11 cellular contexts compared by ENCODE assay signal in genomic region chr9:22682536-22683392, GRCh38.
DNase-seq lines count a peak whose midpoint lies in the region; ATAC-seq and TF ChIP-seq lines count a peak whose summit lies in the region.
"Had no signal": no experiment of that assay in that cellular context is flagged by ENCODE, and none has a peak within 500 bp of the region (broad histone marks: within the 10 kb centered on the region; RNA-seq: fewer than 3 reads in every experiment).

No MANE protein-coding gene starts in this region.

- H3K9me3 Mint-ChIP-seq in naive thymus-derived CD4-positive, alpha-beta T cell, result peaks cover 0 to 14% (median 3%) of the 10 kb centered on the region in 11 donors

- TF ChIP-seq CTCF in HFF-Myc (IDR thresholded peaks at IDR 0.05; ENCODE audit: low read depth, low read length, missing control alignments) (no peak), Panc1 (IDR thresholded peaks at IDR 0.05) (no peak), foreskin keratinocyte (conservative IDR thresholded peaks at IDR 0.05) (no peak)

- H3K4me3 ChIP-seq in HFF-Myc (replicated peaks; ENCODE audit: low read depth, low read length) (no peak overlapping the region), Panc1 (ENCODE audit: low read depth in 2 of 2, low read length in 2 of 2) (no peak overlapping the region)
- no peak overlapping the region for H3K4me3 ChIP-seq in naive thymus-derived CD4-positive, alpha-beta T cell (ENCODE audit: low read length)
- H3K4me3 ChIP-seq: prostate gland, SJSA1 had no signal

- H3K4me1 Mint-ChIP-seq in naive thymus-derived CD4-positive, alpha-beta T cell, result peaks cover 0 to 8% (median 0%) of the 10 kb centered on the region in 7 donors

- DNase-seq in ACHN (peak; percentile 3), HFF-Myc (ENCODE audit: extremely low read depth, low read depth) (peak; percentile 58), Panc1 (ENCODE audit: low read depth, low spot score) (peak; percentile 18), foreskin keratinocyte (peak; percentile 36 to 43), NCI-H524 (lab: John Stamatoyannopoulos, UW) (no peak)
- DNase-seq in naive thymus-derived CD4-positive, alpha-beta T cell, result no peak
- DNase-seq: cerebellar nuclear complex had no signal

- H3K27ac ChIP-seq in Panc1 (ENCODE audit: low read length) (no peak overlapping the region), foreskin keratinocyte (no peak overlapping the region)
- no peak overlapping the region for H3K27ac ChIP-seq in naive thymus-derived CD4-positive, alpha-beta T cell (ENCODE audit: low read depth, low read length)
- H3K27ac ChIP-seq: prostate gland, SJSA1 had no signal

- no peaks in the 10 kb centered on the region for H3K9me3 ChIP-seq in Panc1 (ENCODE audit: control insufficient read depth, insufficient read depth, low read depth, low read length)
- no peaks in the 10 kb centered on the region for H3K9me3 ChIP-seq in naive thymus-derived CD4-positive, alpha-beta T cell (ENCODE audit: control insufficient read depth in 2 of 3, low read length in 3 of 3)
- H3K9me3 ChIP-seq: prostate gland, SJSA1 had no signal

- H3K27ac Mint-ChIP-seq in naive thymus-derived CD4-positive, alpha-beta T cell, result no peak overlapping the region

- CTCF ChIA-PET in Panc1 (lab: Charles Lee), result no interaction called here
- CTCF ChIA-PET in naive thymus-derived CD4-positive, alpha-beta T cell (lab: Charles Lee), result no interaction called here

- H3K4me3 Mint-ChIP-seq in naive thymus-derived CD4-positive, alpha-beta T cell, result no peak overlapping the region

- H3K27me3 ChIP-seq in Panc1 (ENCODE audit: control insufficient read depth, insufficient read depth, low read length) (no peaks in the 10 kb centered on the region), foreskin keratinocyte (no peaks in the 10 kb centered on the region)
- no peaks in the 10 kb centered on the region for H3K27me3 ChIP-seq in naive thymus-derived CD4-positive, alpha-beta T cell (ENCODE audit: control insufficient read depth in 2 of 2, insufficient read depth in 2 of 2, low read length in 2 of 2)
- H3K27me3 ChIP-seq: SJSA1 had no signal

- ATAC-seq in Panc1, result no peak; the same call in 1 of the 2 replicates
- peak; percentile 12 for ATAC-seq in foreskin keratinocyte
- no peak for ATAC-seq in naive thymus-derived CD4-positive, alpha-beta T cell
- ATAC-seq in GM18870 (IDR thresholded peaks at IDR 0.05; ENCODE audit: unreplicated experiment), result no peak
- ATAC-seq in HG02938 (IDR thresholded peaks at IDR 0.05; ENCODE audit: unreplicated experiment), result no peak

- no TSS peak for BruUV-seq in Panc1 (replicated peaks; lab: Mats Ljungman, UMichigan)

- H3K4me1 ChIP-seq in Panc1 (ENCODE audit: control insufficient read depth, insufficient read depth, low read length) (no peaks in the 10 kb centered on the region), foreskin keratinocyte (no peaks in the 10 kb centered on the region)
- H3K4me1 ChIP-seq in naive thymus-derived CD4-positive, alpha-beta T cell (ENCODE audit: control insufficient read depth in 2 of 2, insufficient read depth in 2 of 2, low read length in 2 of 2), result no peaks in the 10 kb centered on the region
- H3K4me1 ChIP-seq: prostate gland had no signal

- in situ Hi-C loops in ACHN (cut with HindIII; ENCODE audit: low pct_ligation_motif_present, low pct_unique_long_range_greater_than_20kb, low sequenced_read_pairs), result no loop called here
- in situ Hi-C loops in Panc1 (cut with HindIII; ENCODE audit: low pct_unique_long_range_greater_than_20kb, low sequenced_read_pairs), result no loop called here

- H3K27me3 Mint-ChIP-seq in naive thymus-derived CD4-positive, alpha-beta T cell, result no peaks in the 10 kb centered on the region

- no peaks in the 10 kb centered on the region for H3K36me3 Mint-ChIP-seq in naive thymus-derived CD4-positive, alpha-beta T cell

- no peaks in the 10 kb centered on the region for H3K36me3 ChIP-seq in Panc1 (ENCODE audit: control insufficient read depth, insufficient read depth, low read length)
- H3K36me3 ChIP-seq in naive thymus-derived CD4-positive, alpha-beta T cell (ENCODE audit: control insufficient read depth in 2 of 3, insufficient read depth in 3 of 3, low read length in 3 of 3), result no peaks in the 10 kb centered on the region
- H3K36me3 ChIP-seq: prostate gland, SJSA1 had no signal

- intact Hi-C loops in Panc1 (cut with micrococcal nuclease; ENCODE audit: unreplicated experiment), result no loop called here
- intact Hi-C loops in naive thymus-derived CD4-positive, alpha-beta T cell (cut with micrococcal nuclease), result no loop called here

- POLR2A ChIA-PET in Panc1 (lab: Charles Lee), result no interaction called here
- POLR2A ChIA-PET in naive thymus-derived CD4-positive, alpha-beta T cell (lab: Charles Lee), result no interaction called here

Comparison
In these comparisons a context has a peak if more than half of its experiments do, and no peak if none do; other contexts are left out.
1. DNase-seq: peak in ACHN (single experiment), HFF-Myc (single experiment), Panc1 (single experiment) and foreskin keratinocyte (2 of 2); none in naive thymus-derived CD4-positive, alpha-beta T cell (0 of 9) and NCI-H524 (0 of 2).